32 cellular contexts compared by ENCODE assay signal in genomic region chr19:35885225-35885624, GRCh38. TPM values are rescaled to one million over a fixed set of nuclear protein-coding genes. Genes with fewer than 3 reads are reported as not detected.
DNase-seq lines count a peak whose midpoint lies in the region; ATAC-seq, FAIRE-seq and TF ChIP-seq lines count a peak whose summit lies in the region.
"Had no signal": no experiment of that assay in that cellular context is flagged by ENCODE, and none has a peak within 500 bp of the region (broad histone marks: within the 10 kb centered on the region; RNA-seq: fewer than 3 reads in every experiment).

No MANE protein-coding gene starts in this region.

- H3K27me3 ChIP-seq in esophagus muscularis mucosa (peaks cover 0 to 6% (median 0%) of the 10 kb centered on the region in 4 donors), thyroid gland (no peaks in the 10 kb centered on the region)
- H3K27me3 ChIP-seq: pancreas, SJSA1 had no signal

- H3K36me3 Mint-ChIP-seq in activated CD8-positive, alpha-beta T cell treated with anti-CD3 and anti-CD28 coated beads for 36 hours (ENCODE audit: low read depth) = peaks cover 35% of the 10 kb centered on the region
- peaks cover 38% of the 10 kb centered on the region for H3K36me3 Mint-ChIP-seq in activated CD8-positive, alpha-beta T cell treated with anti-CD3 and anti-CD28 coated beads, Interleukin-2, amount 10 ng/mL, durations not matched to agents 7 days and 5 days (ENCODE audit: low read depth)
- peaks cover 14 to 28% of the 10 kb centered on the region in 2 donors for H3K36me3 Mint-ChIP-seq in activated naive CD4-positive, alpha-beta T cell treated with anti-CD3 and anti-CD28 coated beads, Interleukin-2, amount 50 U/mL, for 72 hours
- H3K36me3 Mint-ChIP-seq in naive thymus-derived CD8-positive, alpha-beta T cell = peaks cover 8 to 45% (median 17%) of the 10 kb centered on the region in 3 donors

- DNase-seq in activated CD8-positive, alpha-beta T cell treated with anti-CD3 and anti-CD28 coated beads for 36 hours = no peak
- no peak for DNase-seq in activated CD8-positive, alpha-beta T cell treated with anti-CD3 and anti-CD28 coated beads, Interleukin-2, amount 10 ng/mL, durations not matched to agents 7 days and 5 days
- DNase-seq in GM12891 (ENCODE audit: insufficient read length, low spot score) (no peak), esophagus muscularis mucosa (ENCODE audit: extremely low spot score) (no peak), thyroid gland (no peak)
- no peak for DNase-seq in activated naive CD4-positive, alpha-beta T cell treated with anti-CD3 and anti-CD28 coated beads, Interleukin-2, amount 50 U/mL, for 72 hours (ENCODE audit: low spot score in 2 of 2)
- DNase-seq in naive thymus-derived CD8-positive, alpha-beta T cell = no peak
- DNase-seq: activated CD4-positive, CD25-positive, alpha-beta regulatory T cell treated with anti-CD3 and anti-CD28 coated beads, Interleukin-2, amount 50 U/mL, for 72 hours; activated CD8-positive, alpha-beta memory T cell treated with anti-CD3 and anti-CD28 coated beads for 24 hours; AML-193; aorta; hippocampal formation; Karpas-422; lower lobe of right lung; NCI-H1930; NCI-H2171 treated with DMSO at 0.1 percent for 48 hours; NCI-H510A; pancreas; RPMI8226; stimulated activated naive CD4-positive, alpha-beta T cell treated with Interleukin-2 at 50 U/mL for 16 hours had no signal

- H3K4me1 Mint-ChIP-seq in activated CD8-positive, alpha-beta T cell treated with anti-CD3 and anti-CD28 coated beads for 36 hours (ENCODE audit: low read depth) = peaks cover 12% of the 10 kb centered on the region
- H3K4me1 Mint-ChIP-seq in activated CD8-positive, alpha-beta T cell treated with anti-CD3 and anti-CD28 coated beads, Interleukin-2, amount 10 ng/mL, durations not matched to agents 7 days and 5 days (ENCODE audit: low read depth) = peaks cover 5% of the 10 kb centered on the region
- peaks cover 6 to 17% (median 10%) of the 10 kb centered on the region in 4 donors for H3K4me1 Mint-ChIP-seq in naive thymus-derived CD8-positive, alpha-beta T cell

- peaks cover under 1% of the 10 kb centered on the region for H3K27me3 Mint-ChIP-seq in activated CD8-positive, alpha-beta T cell treated with anti-CD3 and anti-CD28 coated beads for 36 hours
- no peaks in the 10 kb centered on the region for H3K27me3 Mint-ChIP-seq in activated CD8-positive, alpha-beta T cell treated with anti-CD3 and anti-CD28 coated beads, Interleukin-2, amount 10 ng/mL, durations not matched to agents 7 days and 5 days (ENCODE audit: low read depth)
- peaks cover 0 to under 1% (median 0%) of the 10 kb centered on the region in 5 donors for H3K27me3 Mint-ChIP-seq in naive thymus-derived CD8-positive, alpha-beta T cell

- CTCF ChIA-PET in activated CD8-positive, alpha-beta T cell treated with anti-CD3 and anti-CD28 coated beads for 36 hours (lab: Charles Lee) = interaction anchor here (0.8 to 2.1 kb wide), 3 partner anchors 9 to 47 kb away, joined by 3 to 6 read pairs (median 3); no protein-coding TSS in a partner anchor
- CTCF ChIA-PET in activated CD8-positive, alpha-beta T cell treated with anti-CD3 and anti-CD28 coated beads, Interleukin-2, amount 10 ng/mL, durations not matched to agents 7 days and 5 days (lab: Charles Lee) = interaction anchor here (1.0 kb wide), 1 partner anchor 46 kb away, joined by 4 read pairs; no protein-coding TSS in a partner anchor

- H3K4me3 Mint-ChIP-seq in activated CD8-positive, alpha-beta T cell treated with anti-CD3 and anti-CD28 coated beads for 36 hours = no peak overlapping the region
- no peak overlapping the region for H3K4me3 Mint-ChIP-seq in activated CD8-positive, alpha-beta T cell treated with anti-CD3 and anti-CD28 coated beads, Interleukin-2, amount 10 ng/mL, durations not matched to agents 7 days and 5 days
- H3K4me3 Mint-ChIP-seq in naive thymus-derived CD8-positive, alpha-beta T cell = no peak overlapping the region

- no peaks in the 10 kb centered on the region for H3K9me3 Mint-ChIP-seq in activated CD8-positive, alpha-beta T cell treated with anti-CD3 and anti-CD28 coated beads for 36 hours
- no peaks in the 10 kb centered on the region for H3K9me3 Mint-ChIP-seq in activated CD8-positive, alpha-beta T cell treated with anti-CD3 and anti-CD28 coated beads, Interleukin-2, amount 10 ng/mL, durations not matched to agents 7 days and 5 days (ENCODE audit: insufficient read depth)
- H3K9me3 Mint-ChIP-seq in activated naive CD4-positive, alpha-beta T cell treated with anti-CD3 and anti-CD28 coated beads, Interleukin-2, amount 50 U/mL, for 72 hours = no peaks in the 10 kb centered on the region
- H3K9me3 Mint-ChIP-seq in naive thymus-derived CD8-positive, alpha-beta T cell = no peaks in the 10 kb centered on the region

- peaks cover 22 to 38% (median 28%) of the 10 kb centered on the region in 4 donors for H3K36me3 ChIP-seq in esophagus muscularis mucosa
- H3K36me3 ChIP-seq in thyroid gland = peaks cover 21 to 27% of the 10 kb centered on the region in 2 donors

- H3K4me3 ChIP-seq in esophagus muscularis mucosa (no peak overlapping the region), thyroid gland (replicated peaks in 1 of 3) (no peak overlapping the region)
- H3K4me3 ChIP-seq: HAP-1, lower lobe of right lung, pancreas, SJSA1, skin epidermis had no signal

- no peak overlapping the region for H3K27ac ChIP-seq in esophagus muscularis mucosa (replicated peaks in 1 of 4)
- no peak overlapping the region for H3K27ac ChIP-seq in thyroid gland
- H3K27ac ChIP-seq: lower lobe of right lung, pancreas, SJSA1, skin epidermis had no signal

- POLR2A ChIA-PET in activated CD8-positive, alpha-beta T cell treated with anti-CD3 and anti-CD28 coated beads for 36 hours (lab: Charles Lee) = interaction anchor here (0.8 to 3.5 kb wide), 3 partner anchors 9 to 46 kb away, joined by 3 to 24 read pairs (median 4); no protein-coding TSS in a partner anchor
- POLR2A ChIA-PET in activated CD8-positive, alpha-beta T cell treated with anti-CD3 and anti-CD28 coated beads, Interleukin-2, amount 10 ng/mL, durations not matched to agents 7 days and 5 days (lab: Charles Lee) = interaction anchor here (0.6 to 1.6 kb wide), 2 partner anchors 9 to 13 kb away, joined by 3 to 4 read pairs; no protein-coding TSS in a partner anchor
- POLR2A ChIA-PET in naive thymus-derived CD8-positive, alpha-beta T cell (lab: Charles Lee) = interaction anchor here (0.8 to 2.0 kb wide), 2 partner anchors 11 to 46 kb away, joined by 3 to 8 read pairs; no protein-coding TSS in a partner anchor

- TF ChIP-seq CTCF in activated CD8-positive, alpha-beta T cell treated with anti-CD3 and anti-CD28 coated beads for 36 hours (IDR thresholded peaks at IDR 0.05) = no peak
- TF ChIP-seq CTCF in esophagus muscularis mucosa (IDR thresholded peaks at IDR 0.05) (no peak), thyroid gland (IDR thresholded peaks at IDR 0.05) (no peak)

- intact Hi-C loops in activated CD8-positive, alpha-beta T cell treated with anti-CD3 and anti-CD28 coated beads for 36 hours (cut with micrococcal nuclease) = no loop called here
- intact Hi-C loops in esophagus muscularis mucosa (cut with DNase I) (loop anchor here (10.0 kb wide), 1 partner anchor 110 kb away; the partner anchor contains the start of gene ARHGAP33), thyroid gland (cut with DNase I) (no loop called here)

- no peaks in the 10 kb centered on the region for H3K9me3 ChIP-seq in esophagus muscularis mucosa
- H3K9me3 ChIP-seq in thyroid gland = no peaks in the 10 kb centered on the region
- H3K9me3 ChIP-seq: HAP-1, lower lobe of right lung, pancreas, SJSA1 had no signal

- no peak for TF ChIP-seq EP300 in esophagus muscularis mucosa (IDR thresholded peaks at IDR 0.05)

- 94% methylated on average over 2 of the region's 2 CpGs for WGBS in esophagus muscularis mucosa
- WGBS in thyroid gland, 2 donors = 94 to 100% methylated on average over 2 of the region's 2 CpGs

- ATAC-seq in activated CD8-positive, alpha-beta T cell treated with anti-CD3 and anti-CD28 coated beads for 36 hours = no peak
- no peak for ATAC-seq in activated CD8-positive, alpha-beta T cell treated with anti-CD3 and anti-CD28 coated beads, Interleukin-2, amount 10 ng/mL, durations not matched to agents 7 days and 5 days
- no peak for ATAC-seq in activated naive CD4-positive, alpha-beta T cell treated with anti-CD3 and anti-CD28 coated beads, Interleukin-2, amount 50 U/mL, for 72 hours
- no peak for ATAC-seq in naive thymus-derived CD8-positive, alpha-beta T cell
- ATAC-seq in GM19463 (IDR thresholded peaks at IDR 0.05; ENCODE audit: unreplicated experiment) = no peak
- ATAC-seq: HepG2, lower lobe of right lung, pancreas had no signal

- H3K4me1 ChIP-seq in esophagus muscularis mucosa = no peaks in the 10 kb centered on the region
- no peaks in the 10 kb centered on the region for H3K4me1 ChIP-seq in thyroid gland
- H3K4me1 ChIP-seq: HAP-1, lower lobe of right lung, pancreas, SJSA1 had no signal

- FAIRE-seq in GM12891 (lab: Jason Lieb, UNC) = no peak
- FAIRE-seq: bronchial epithelial cell, HepG2, pancreas had no signal

- peak overlapping the region; percentile 43 for H3K27ac Mint-ChIP-seq in activated CD8-positive, alpha-beta T cell treated with anti-CD3 and anti-CD28 coated beads for 36 hours
- H3K27ac Mint-ChIP-seq in activated CD8-positive, alpha-beta T cell treated with anti-CD3 and anti-CD28 coated beads, Interleukin-2, amount 10 ng/mL, durations not matched to agents 7 days and 5 days = no peak overlapping the region
- H3K27ac Mint-ChIP-seq in activated naive CD4-positive, alpha-beta T cell treated with anti-CD3 and anti-CD28 coated beads, Interleukin-2, amount 50 U/mL, for 72 hours = peak overlapping the region; percentile 62 to 72
- peak overlapping the region in 6 of 10 donors; percentile 19 to 79 (median 70) for H3K27ac Mint-ChIP-seq in naive thymus-derived CD8-positive, alpha-beta T cell

- TF ChIP-seq POLR2A in GM12891 (IDR thresholded peaks at IDR 0.05; ENCODE audit: low read depth, low read length) (peak; percentile 72), esophagus muscularis mucosa (IDR thresholded peaks at IDR 0.05; ENCODE audit: low read depth) (no peak), thyroid gland (IDR thresholded peaks at IDR 0.05) (no peak)

RNA-seq across cellular contexts. Expression of gene NFKBID, which starts 15.1 kb away (rescaled TPM):
- 10 to 100 TPM; 80.8 to 81.2 TPM for total RNA-seq in activated CD8-positive, alpha-beta T cell treated with anti-CD3 and anti-CD28 coated beads for 36 hours
- total RNA-seq in activated CD8-positive, alpha-beta T cell treated with anti-CD3 and anti-CD28 coated beads, Interleukin-2, amount 10 ng/mL, durations not matched to agents 7 days and 5 days = 10 to 100 TPM; 39.0 to 40.7 TPM
- 26.0 TPM for polyA plus RNA-seq in GM12891 (2012; ENCODE audit: low read depth, missing spikeins)
- 100 to 1,000 TPM in 1 of 2 donors, 10 to 100 TPM in 1; 58.9 to 144 TPM for total RNA-seq in activated naive CD4-positive, alpha-beta T cell treated with anti-CD3 and anti-CD28 coated beads, Interleukin-2, amount 50 U/mL, for 72 hours
- total RNA-seq in naive thymus-derived CD8-positive, alpha-beta T cell = 10 to 100 TPM; 42.7 to 48.7 TPM
- 1 to 10 TPM; 1.2 to 2.8 (median 2.5) TPM for polyA plus RNA-seq in naive thymus-derived CD8-positive, alpha-beta T cell
- total RNA-seq in esophagus muscularis mucosa = 1 to 10 TPM; 2.5 to 6.2 (median 5.3) TPM
- total RNA-seq in thyroid gland = 10 to 100 TPM in 3 of 4 donors, 1 to 10 TPM in 1; 7.0 to 56.7 (median 16.9) TPM

RNA-seq across cellular contexts. Expression of gene APLP1, which starts 16.9 kb away (rescaled TPM):
- total RNA-seq in activated CD8-positive, alpha-beta T cell treated with anti-CD3 and anti-CD28 coated beads for 36 hours = 1 to 10 TPM; 2.0 to 2.1 TPM
- 1 to 10 TPM in 1 of 2 experiments, under 1 TPM in 1; 0.87 to 1.4 TPM for total RNA-seq in activated CD8-positive, alpha-beta T cell treated with anti-CD3 and anti-CD28 coated beads, Interleukin-2, amount 10 ng/mL, durations not matched to agents 7 days and 5 days
- 1.1 TPM for polyA plus RNA-seq in GM12891 (2012; ENCODE audit: low read depth, missing spikeins)
- total RNA-seq in activated naive CD4-positive, alpha-beta T cell treated with anti-CD3 and anti-CD28 coated beads, Interleukin-2, amount 50 U/mL, for 72 hours = 1 to 10 TPM; 2.9 to 9.3 TPM
- total RNA-seq in naive thymus-derived CD8-positive, alpha-beta T cell = not detected
- polyA plus RNA-seq in naive thymus-derived CD8-positive, alpha-beta T cell = not detected
- total RNA-seq in esophagus muscularis mucosa (10 to 100 TPM in 2 of 4 donors, 1 to 10 TPM in 2; 4.6 to 14.6 (median 8.8) TPM), thyroid gland (1 to 10 TPM in 2 of 4 donors, under 1 TPM in 2; 0.67 to 5.3 (median 2.8) TPM)
- total RNA-seq: mononuclear cell had no signal

RNA-seq across cellular contexts. Expression of gene HCST, which starts 17.1 kb away (rescaled TPM):
- total RNA-seq in activated CD8-positive, alpha-beta T cell treated with anti-CD3 and anti-CD28 coated beads for 36 hours = 10 to 100 TPM; 57.1 to 72.0 TPM
- total RNA-seq in activated CD8-positive, alpha-beta T cell treated with anti-CD3 and anti-CD28 coated beads, Interleukin-2, amount 10 ng/mL, durations not matched to agents 7 days and 5 days = 100 to 1,000 TPM; 196 to 216 TPM
- polyA plus RNA-seq in GM12891 (2012; ENCODE audit: low read depth, missing spikeins) = 80.3 TPM
- total RNA-seq in activated naive CD4-positive, alpha-beta T cell treated with anti-CD3 and anti-CD28 coated beads, Interleukin-2, amount 50 U/mL, for 72 hours = 10 to 100 TPM; 40.0 to 48.5 TPM
- 10 to 100 TPM; 85.7 to 87.7 TPM for total RNA-seq in naive thymus-derived CD8-positive, alpha-beta T cell
- polyA plus RNA-seq in naive thymus-derived CD8-positive, alpha-beta T cell = 1,000 to 10,000 TPM; 1,254 to 1,751 (median 1,469) TPM
- total RNA-seq in esophagus muscularis mucosa (10 to 100 TPM in 1 of 4 donors, 1 to 10 TPM in 1, not detected in 2; 3.7 to 14.6 TPM), thyroid gland (1 to 10 TPM in 2 of 4 donors, not detected in 2; 1.4 to 4.4 TPM)
- total RNA-seq: renal cortical epithelial cell, SJSA1, temporal lobe had no signal
- polyA plus RNA-seq: neural cell had no signal

RNA-seq across cellular contexts. Expression of gene TYROBP, which starts 22.9 kb away (rescaled TPM):
- total RNA-seq in activated CD8-positive, alpha-beta T cell treated with anti-CD3 and anti-CD28 coated beads for 36 hours = 1 to 10 TPM in 1 of 2 experiments, under 1 TPM in 1; 0.81 to 1.5 TPM
- total RNA-seq in activated CD8-positive, alpha-beta T cell treated with anti-CD3 and anti-CD28 coated beads, Interleukin-2, amount 10 ng/mL, durations not matched to agents 7 days and 5 days = under 1 TPM; 0.52 to 0.71 TPM
- 2.0 TPM for polyA plus RNA-seq in GM12891 (2012; ENCODE audit: low read depth, missing spikeins)
- total RNA-seq in activated naive CD4-positive, alpha-beta T cell treated with anti-CD3 and anti-CD28 coated beads, Interleukin-2, amount 50 U/mL, for 72 hours = under 1 TPM in 1 of 2 donors, not detected in 1; 0.75 TPM
- 1 to 10 TPM; 3.1 to 5.8 TPM for total RNA-seq in naive thymus-derived CD8-positive, alpha-beta T cell
- polyA plus RNA-seq in naive thymus-derived CD8-positive, alpha-beta T cell = 10 to 100 TPM in 1 of 3 donors, 1 to 10 TPM in 2; 4.4 to 72.6 (median 5.6) TPM
- total RNA-seq in esophagus muscularis mucosa (100 to 1,000 TPM in 1 of 4 donors, 10 to 100 TPM in 3; 47.1 to 145 (median 50.7) TPM), thyroid gland (10 to 100 TPM; 10.1 to 80.4 (median 27.5) TPM)
- total RNA-seq: A673, bronchial epithelial cell, HepG2, renal cortical epithelial cell, SJSA1 had no signal
- polyA plus RNA-seq: HepG2, neural cell had no signal

RNA-seq across cellular contexts. Expression of gene KIRREL2, which starts 28.5 kb away (rescaled TPM):
- 1 to 10 TPM; 1.4 TPM for total RNA-seq in activated CD8-positive, alpha-beta T cell treated with anti-CD3 and anti-CD28 coated beads for 36 hours
- 1 to 10 TPM; 1.9 to 2.2 TPM for total RNA-seq in activated CD8-positive, alpha-beta T cell treated with anti-CD3 and anti-CD28 coated beads, Interleukin-2, amount 10 ng/mL, durations not matched to agents 7 days and 5 days
- polyA plus RNA-seq in GM12891 (2012; ENCODE audit: low read depth, missing spikeins) = 0.15 TPM
- total RNA-seq in activated naive CD4-positive, alpha-beta T cell treated with anti-CD3 and anti-CD28 coated beads, Interleukin-2, amount 50 U/mL, for 72 hours = 1 to 10 TPM; 1.2 to 3.3 TPM
- under 1 TPM; 0.96 to 0.99 TPM for total RNA-seq in naive thymus-derived CD8-positive, alpha-beta T cell
- polyA plus RNA-seq in naive thymus-derived CD8-positive, alpha-beta T cell = under 1 TPM; 0.16 to 0.77 (median 0.35) TPM
- total RNA-seq in esophagus muscularis mucosa = not detected
- under 1 TPM in 2 of 4 donors, not detected in 2; 0.20 to 0.33 TPM for total RNA-seq in thyroid gland
- total RNA-seq: aorta, bronchial epithelial cell, renal cortical epithelial cell, SJSA1, ureter had no signal
